ENCODE assay signal across 1 cellular context in the genomic region with DNA sequence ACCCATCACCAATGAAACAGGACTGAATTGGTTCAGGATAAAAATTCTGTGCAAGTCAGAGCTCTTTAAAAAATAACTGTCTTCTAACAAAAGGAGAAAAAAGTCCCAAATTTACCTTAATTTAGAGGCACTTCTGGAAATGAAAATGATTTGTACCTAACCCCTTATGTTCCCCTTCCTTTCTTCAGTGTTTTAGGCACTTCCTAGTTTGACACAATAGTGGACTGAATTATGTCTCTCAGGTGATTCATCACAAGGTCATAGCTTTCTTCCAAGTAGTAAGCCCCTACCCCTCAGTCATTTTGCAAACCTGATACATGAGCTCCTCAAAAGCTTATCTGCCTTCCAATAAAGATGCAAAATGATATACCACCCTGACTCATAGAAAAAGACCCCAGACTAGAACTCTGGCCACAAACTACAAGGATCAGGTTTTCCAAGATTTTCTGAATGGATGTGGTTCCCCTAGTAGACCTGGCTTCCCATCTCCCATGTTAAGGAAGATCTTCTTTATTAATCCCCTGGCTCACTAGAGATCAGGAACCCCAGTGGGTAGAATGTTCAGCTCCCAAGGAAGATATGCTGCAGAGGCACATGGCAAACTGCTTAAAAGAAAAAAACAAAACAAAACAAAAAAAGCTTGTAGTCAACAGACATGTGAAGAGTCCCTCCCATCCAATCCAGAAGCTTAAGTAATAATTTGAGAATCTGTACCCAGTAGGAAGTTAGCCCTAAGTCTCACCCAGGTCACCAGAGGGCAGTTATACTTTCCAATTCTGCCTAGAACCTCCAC.
TF ChIP-seq lines count a peak whose summit lies in the region.

No MANE protein-coding gene starts in this region.

TF ChIP-seq in GM12878, 131 proteins besides CTCF, POLR2A, EP300 and RAD21:
- TF ChIP-seq TCF12 (IDR thresholded peaks at IDR 0.05; ENCODE audit: low read depth, low read length) (no peak), CREB1 (IDR thresholded peaks at IDR 0.05; ENCODE audit: low read depth) (no peak), KAT2A (conservative IDR thresholded peaks at IDR 0.05; ENCODE audit: control insufficient read depth, low read depth, low read length) (no peak), SMAD1 (IDR thresholded peaks at IDR 0.05; ENCODE audit: low read depth, partially characterized antibody) (no peak), SMAD5 (IDR thresholded peaks at IDR 0.05; ENCODE audit: low read depth) (0 out of 2 replicates have a peak, but pooled peaks have one; percentile 22), JUND (IDR thresholded peaks at IDR 0.05; ENCODE audit: low read depth, low read length) (no peak), GATAD2B (conservative IDR thresholded peaks at IDR 0.05; ENCODE audit: low read depth) (no peak), CHD2 (IDR thresholded peaks at IDR 0.05; ENCODE audit: borderline replicate concordance, low read depth, low read length) (no peak)
